ENCODE assay signal across 11 cellular contexts in genomic region chr5:151492729-151493128, GRCh38. TPM values are rescaled to one million over a fixed set of nuclear protein-coding genes. Genes with fewer than 3 reads are reported as not detected.
DNase-seq lines count a peak whose midpoint lies in the region; TF ChIP-seq lines count a peak whose summit lies in the region.
"Had no signal": no experiment of that assay in that cellular context is flagged by ENCODE, and none has a peak within 500 bp of the region (broad histone marks: within the 10 kb centered on the region; RNA-seq: fewer than 3 reads in every experiment).

No MANE protein-coding gene starts in this region.

- peaks cover 10% of the 10 kb centered on the region for H3K36me3 Mint-ChIP-seq in neural progenitor cell

- H3K36me3 ChIP-seq in A673 (ENCODE audit: insufficient read depth, low read length, poor library complexity, severe bottlenecking): no peaks in the 10 kb centered on the region
- H3K36me3 ChIP-seq in neural progenitor cell: no peaks in the 10 kb centered on the region

- H3K27me3 Mint-ChIP-seq in neural progenitor cell (ENCODE audit: insufficient read depth, low read depth): no peaks in the 10 kb centered on the region

- no peak for TF ChIP-seq CTCF in retinal pigment epithelial cell (conservative IDR thresholded peaks at IDR 0.05; ENCODE audit: low read depth, low read length)
- no peak for TF ChIP-seq CTCF in A673 (conservative IDR thresholded peaks at IDR 0.05; ENCODE audit: low read depth, low read length)
- no peak for TF ChIP-seq CTCF in neural progenitor cell (IDR thresholded peaks at IDR 0.05)

- H2AFZ ChIP-seq in neural progenitor cell (replicated peaks): no peak overlapping the region

- no peaks in the 10 kb centered on the region for H3K4me1 ChIP-seq in A673 (ENCODE audit: insufficient read depth, low read length, poor library complexity, severe bottlenecking)
- peaks cover 24% of the 10 kb centered on the region for H3K4me1 ChIP-seq in neural progenitor cell

- CTCF ChIA-PET in A673 (lab: Charles Lee): no interaction called here

- intact Hi-C loops in A673 (cut with micrococcal nuclease; ENCODE audit: unreplicated experiment): no loop called here

- no peaks in the 10 kb centered on the region for H3K9me3 ChIP-seq in A673 (ENCODE audit: low read depth, low read length, poor library complexity, severe bottlenecking)
- H3K9me3 ChIP-seq in neural progenitor cell (ENCODE audit: low read depth): no peaks in the 10 kb centered on the region
- H3K9me3 ChIP-seq: upper lobe of left lung had no signal

- peaks cover 18% of the 10 kb centered on the region for H3F3A ChIP-seq in neural progenitor cell (ENCODE audit: low read depth)

- H3K4me3 ChIP-seq in retinal pigment epithelial cell (ENCODE audit: low read length): no peak overlapping the region
- H3K4me3 ChIP-seq in A673 (ENCODE audit: low read depth, low read length, poor library complexity, severe bottlenecking): no peak overlapping the region
- no peak overlapping the region for H3K4me3 ChIP-seq in neural progenitor cell
- H3K4me3 ChIP-seq: upper lobe of left lung had no signal

- H3K27me3 ChIP-seq in A673 (replicated peaks; ENCODE audit: insufficient read depth, low read depth, low read length, poor library complexity): no peaks in the 10 kb centered on the region
- no peaks in the 10 kb centered on the region for H3K27me3 ChIP-seq in neural progenitor cell
- H3K27me3 ChIP-seq: upper lobe of left lung had no signal

- no peak overlapping the region for H3K4me2 ChIP-seq in neural progenitor cell

- H3K27ac ChIP-seq in epithelial cell of prostate: no peak overlapping the region
- H3K27ac ChIP-seq in A673 (ENCODE audit: low read depth, low read length, poor library complexity, severe bottlenecking): no peak overlapping the region
- no peak overlapping the region for H3K27ac ChIP-seq in neural progenitor cell

- POLR2A ChIA-PET in A673 (lab: Charles Lee; ENCODE audit: low non-redundant PET): no interaction called here

- H3K4me3 Mint-ChIP-seq in neural progenitor cell: no peak overlapping the region
- H3K4me3 Mint-ChIP-seq: activated T-helper 1 cell treated with anti-CD3 and anti-CD28 coated beads, Interleukin-12 subunit alpha, Interleukin-12 subunit beta, Interleukin-2, Interleukin-4 antibody, amounts not matched to agents 30 ng/mL and 10 ng/mL and 1 ng/mL, durations not matched to agents 14 hours and 24 hours and 36 hours had no signal

- H4K20me1 ChIP-seq in neural progenitor cell (ENCODE audit: low read depth): no peaks in the 10 kb centered on the region

- H3K9me3 Mint-ChIP-seq in neural progenitor cell: no peaks in the 10 kb centered on the region
- H3K9me3 Mint-ChIP-seq: activated T-helper 1 cell treated with anti-CD3 and anti-CD28 coated beads, Interleukin-12 subunit alpha, Interleukin-12 subunit beta, Interleukin-2, Interleukin-4 antibody, amounts not matched to agents 30 ng/mL and 10 ng/mL and 1 ng/mL, durations not matched to agents 14 hours and 24 hours and 36 hours had no signal

- no peak overlapping the region for H3K27ac Mint-ChIP-seq in neural progenitor cell
- H3K27ac Mint-ChIP-seq: activated T-helper 1 cell treated with anti-CD3 and anti-CD28 coated beads, Interleukin-12 subunit alpha, Interleukin-12 subunit beta, Interleukin-2, Interleukin-4 antibody, amounts not matched to agents 30 ng/mL and 10 ng/mL and 1 ng/mL, durations not matched to agents 14 hours and 24 hours and 36 hours had no signal

- H3K4me1 Mint-ChIP-seq in neural progenitor cell: peaks cover 5% of the 10 kb centered on the region

- H3K9ac ChIP-seq in neural progenitor cell: no peak overlapping the region

- no peaks in the 10 kb centered on the region for H3K79me2 ChIP-seq in neural progenitor cell (ENCODE audit: low read depth)

- BruUV-seq in A673 (replicated peaks; lab: Mats Ljungman, UMichigan): no TSS peak

- DNase-seq in NOMO-1 treated with DMSO at 0.1 percent for 48 hours (lab: John Stamatoyannopoulos, UW; ENCODE audit: unreplicated experiment) (peak; percentile 3), NOMO-1 treated with dmso at 0.1 percent for 144 hours (lab: John Stamatoyannopoulos, UW; ENCODE audit: unreplicated experiment) (no peak), OCI-M1 (lab: John Stamatoyannopoulos, UW) (peak; percentile 19), epithelial cell of prostate (ENCODE audit: low read depth, low spot score) (peak; percentile 72), retinal pigment epithelial cell (ENCODE audit: low read depth) (peak; percentile 13), A673 (ENCODE audit: low spot score) (no peak), neural progenitor cell (ENCODE audit: low spot score) (no peak), NCI-H524 (lab: John Stamatoyannopoulos, UW) (no peak)
- DNase-seq: NCI-H2107 had no signal

RNA-seq across cellular contexts. Expression of gene SLC36A1, which starts 45.3 kb away (rescaled TPM):
- 8.8 and 12.5 TPM in 2 replicates for total RNA-seq in A673 (2021)
- total RNA-seq in neural progenitor cell (ENCODE audit: low replicate concordance): 7.8 and 8.4 TPM in 2 replicates

Comparison
In these comparisons a context has a peak if more than half of its experiments do, and no peak if none do; other contexts are left out.
1. DNase-seq: peak in NOMO-1 treated with DMSO at 0.1 percent for 48 hours (single experiment), OCI-M1 (single experiment), epithelial cell of prostate (single experiment) and retinal pigment epithelial cell (single experiment); none in NOMO-1 treated with dmso at 0.1 percent for 144 hours (single experiment), A673 (single experiment), neural progenitor cell (single experiment) and NCI-H524 (0 of 2).